ENCODE assay signal across 9 cellular contexts in the genomic region with DNA sequence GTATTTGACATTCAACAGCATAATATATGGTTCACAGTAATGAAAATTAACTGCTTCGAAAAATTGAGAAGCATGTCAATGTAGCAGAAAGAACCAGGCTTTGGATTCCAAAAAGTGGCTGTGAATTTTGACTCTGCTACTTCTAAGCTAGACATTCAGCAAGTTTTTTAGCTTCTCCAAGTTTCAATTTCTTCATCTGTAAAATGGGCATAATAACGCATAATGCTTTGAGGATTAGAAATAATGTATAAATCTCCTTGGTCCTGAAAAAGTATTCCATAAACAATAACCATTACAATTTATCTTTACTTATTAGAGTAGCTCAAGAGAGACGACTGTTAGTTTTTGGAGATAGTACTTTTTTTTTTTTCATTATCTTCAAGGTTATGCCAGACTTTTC.
"Had no signal": no experiment of that assay in that cellular context is flagged by ENCODE, and none has a peak within 500 bp of the region (broad histone marks: within the 10 kb centered on the region; RNA-seq: fewer than 3 reads in every experiment).

No MANE protein-coding gene starts in this region.

- H3K4me3 ChIP-seq: GM23248, HAP-1 had no signal

- H2AFZ ChIP-seq: GM23248 had no signal

- DNase-seq: GM23248, GOT3, H7, HFFc6, IMR-90, KBM-7 had no signal

- H3K27ac Mint-ChIP-seq: HFFc6 had no signal

- ATAC-seq: HCT116 had no signal

- H3K9me3 Mint-ChIP-seq: HFFc6 had no signal

- H3K9me3 ChIP-seq: HAP-1 had no signal

- H3K27ac ChIP-seq: GM23248, KMS-11 had no signal

- H3K4me2 ChIP-seq: KMS-11 had no signal

- H3K9ac ChIP-seq: GM23248, KMS-11 had no signal

- H3K4me3 Mint-ChIP-seq: HFFc6 had no signal

- H3K36me3 ChIP-seq: HAP-1 had no signal
